26 cellular contexts compared by ENCODE assay signal in genomic region chr3:30775070-30775469, GRCh38.
DNase-seq lines count a peak whose midpoint lies in the region; ATAC-seq, FAIRE-seq and TF ChIP-seq lines count a peak whose summit lies in the region.
"Had no signal": no experiment of that assay in that cellular context is flagged by ENCODE, and none has a peak within 500 bp of the region (broad histone marks: within the 10 kb centered on the region; RNA-seq: fewer than 3 reads in every experiment).

No MANE protein-coding gene starts in this region.

- no peaks in the 10 kb centered on the region for H3K79me2 ChIP-seq in mammary epithelial cell (ENCODE audit: insufficient read depth, low read length)

- intact Hi-C loops in mammary epithelial cell (cut with micrococcal nuclease), result loop anchor here (10.0 kb wide), 1 partner anchor 160 kb away; no protein-coding TSS in a partner anchor

- H2AFZ ChIP-seq in mammary epithelial cell (ENCODE audit: low read depth, low read length), result no peak overlapping the region
- H2AFZ ChIP-seq: PC-9 had no signal

- H3K27me3 ChIP-seq in mammary epithelial cell (ENCODE audit: insufficient read depth, low read length), result no peaks in the 10 kb centered on the region
- H3K27me3 ChIP-seq: body of pancreas, esophagus muscularis mucosa, sigmoid colon, SJSA1, upper lobe of right lung had no signal

- no peak overlapping the region for H3K9ac ChIP-seq in mammary epithelial cell (ENCODE audit: insufficient read depth, low read length)

- no peaks in the 10 kb centered on the region for H4K20me1 ChIP-seq in mammary epithelial cell (ENCODE audit: insufficient read depth, low read length)

- no peak for ATAC-seq in HG03039 (IDR thresholded peaks at IDR 0.05; ENCODE audit: unreplicated experiment)
- ATAC-seq in GM18870 (IDR thresholded peaks at IDR 0.05; ENCODE audit: unreplicated experiment), result no peak
- ATAC-seq: body of pancreas; naive thymus-derived CD8-positive, alpha-beta T cell; upper lobe of right lung had no signal

- H3K4me3 ChIP-seq in retinal pigment epithelial cell (ENCODE audit: low read length), result no peak overlapping the region
- H3K4me3 ChIP-seq in mammary epithelial cell (replicated peaks in 1 of 3; ENCODE audit: insufficient read depth in 1 of 3, low read depth in 2 of 3, low read length in 3 of 3), result no peak overlapping the region
- H3K4me3 ChIP-seq: body of pancreas, PC-9, sigmoid colon, SJSA1, upper lobe of right lung had no signal

- in situ Hi-C loops in mammary epithelial cell (cut with MboI; ENCODE audit: low sequenced_read_pairs in 2 of 2), result loop anchor here in 1 of 2 donors (10.0 kb wide), 1 partner anchor 360 kb away; no protein-coding TSS in a partner anchor

- H3K4me1 ChIP-seq in mammary epithelial cell (ENCODE audit: insufficient read depth, low read length), result peaks cover 11% of the 10 kb centered on the region
- H3K4me1 ChIP-seq: BE2C, sigmoid colon, upper lobe of right lung had no signal

- CTCF ChIA-PET in mammary epithelial cell (lab: Charles Lee; ENCODE audit: low non-redundant PET), result no interaction called here

- FAIRE-seq in RCC 7860 (lab: Jason Lieb, UNC), result peak; percentile 94
- FAIRE-seq: GM19239 had no signal

- peak overlapping the region; percentile 43 for H3K27ac ChIP-seq in epithelial cell of prostate
- H3K27ac ChIP-seq in mammary epithelial cell (ENCODE audit: insufficient read depth, low read depth, low read length), result no peak overlapping the region
- H3K27ac ChIP-seq: body of pancreas, PC-9, sigmoid colon, SJSA1, upper lobe of right lung had no signal

- 55% methylated on average over 8 of the region's 8 CpGs for WGBS in mammary epithelial cell (ENCODE audit: low coverage, missing lambda C conversion rate)

- BruUV-seq in mammary epithelial cell (replicated peaks; lab: Mats Ljungman, UMichigan), result no TSS peak

- no peaks in the 10 kb centered on the region for H3K36me3 ChIP-seq in mammary epithelial cell (ENCODE audit: insufficient read depth, low read length)
- H3K36me3 ChIP-seq: BE2C, esophagus muscularis mucosa, sigmoid colon, SJSA1, upper lobe of right lung had no signal

- DNase-seq in NCI-H1417 (lab: John Stamatoyannopoulos, UW) (peak in 2 of 3 experiments; percentile 19 to 59), NCI-H1417 treated with DMSO at 0.1 percent for 48 hours (lab: John Stamatoyannopoulos, UW) (no peak), RCC 7860 (ENCODE audit: low spot score) (peak; percentile 91), epithelial cell of prostate (ENCODE audit: low read depth, low spot score) (peak; percentile 88), retinal pigment epithelial cell (ENCODE audit: low read depth) (peak; percentile 80), mammary epithelial cell (no peak)
- DNase-seq: activated CD4-positive, alpha-beta T cell treated with anti-CD3 and anti-CD28 coated beads, Interleukin-2, amount 50 U/mL, for 1 hour; activated naive CD8-positive, alpha-beta T cell treated with anti-CD3 and anti-CD28 coated beads, Interleukin-2, amount 10 ng/mL, durations not matched to agents 7 days and 5 days; BE2C; body of pancreas; effector CD8-positive, alpha-beta T cell; Karpas-422; mesendoderm; naive thymus-derived CD8-positive, alpha-beta T cell; NCI-H1048; NCI-H774; PC-9; sigmoid colon; stimulated activated CD4-positive, alpha-beta T cell treated with anti-CD3 and anti-CD28 coated beads, Interleukin-15, amount 100 ng/mL, for 24 hours; T-helper 1 cell; upper lobe of right lung had no signal

- H3K4me2 ChIP-seq in mammary epithelial cell (ENCODE audit: insufficient read depth, low read depth, low read length), result no peak overlapping the region
- H3K4me2 ChIP-seq: PC-9 had no signal

- no peaks in the 10 kb centered on the region for H3K9me3 ChIP-seq in mammary epithelial cell (replicated peaks; ENCODE audit: insufficient read depth, low read length)
- H3K9me3 ChIP-seq: BE2C, body of pancreas, sigmoid colon, SJSA1, upper lobe of right lung had no signal

- TF ChIP-seq CTCF in retinal pigment epithelial cell (conservative IDR thresholded peaks at IDR 0.05; ENCODE audit: low read depth, low read length) (no peak), mammary epithelial cell (conservative IDR thresholded peaks at IDR 0.05 in 1 of 2, IDR thresholded peaks at IDR 0.05 in 1 of 2; ENCODE audit: extremely low read depth in 1 of 2, insufficient read depth in 1 of 2, low read depth in 1 of 2, low read length in 2 of 2) (no peak)

- dilution Hi-C loops in mammary epithelial cell (cut with HindIII; ENCODE audit: low sequenced_read_pairs), result no loop called here

Comparison
In these comparisons a context has a peak if more than half of its experiments do, and no peak if none do; other contexts are left out.
1. DNase-seq: peak in NCI-H1417 (2 of 3), RCC 7860 (single experiment), epithelial cell of prostate (single experiment) and retinal pigment epithelial cell (single experiment); none in NCI-H1417 treated with DMSO at 0.1 percent for 48 hours (single experiment) and mammary epithelial cell (single experiment).